In genomic region chr17:77358801-77359716, GRCh38 we compare ENCODE assay signal across 21 cellular contexts.
DNase-seq lines count a peak whose midpoint lies in the region; ATAC-seq and TF ChIP-seq lines count a peak whose summit lies in the region.
"Had no signal": no experiment of that assay in that cellular context is flagged by ENCODE, and none has a peak within 500 bp of the region (broad histone marks: within the 10 kb centered on the region; RNA-seq: fewer than 3 reads in every experiment).

No MANE protein-coding gene starts in this region.

- ATAC-seq in right cardiac atrium: no peak
- no peak for ATAC-seq in HG03354 (IDR thresholded peaks at IDR 0.05; ENCODE audit: poor library complexity, severe bottlenecking, unreplicated experiment)
- ATAC-seq: activated CD4-positive, alpha-beta T cell treated with anti-CD3 and anti-CD28 coated beads for 36 hours; GM23338; lower lobe of right lung had no signal

- H3K4me3 ChIP-seq in cardiac muscle cell (no peak overlapping the region), right cardiac atrium (ENCODE audit: low read length) (no peak overlapping the region)
- H3K4me3 ChIP-seq: BLaER1 treated with 17β-estradiol and CSF1 and Interleukin-3, amounts not matched to agents 10 nM and 100 nM; GM23338; lower lobe of right lung; prostate gland; vagina had no signal

- H3K27ac Mint-ChIP-seq in chondrocyte (ENCODE audit: unreplicated experiment): no peak overlapping the region
- H3K27ac Mint-ChIP-seq in type B pancreatic cell: no peak overlapping the region
- H3K27ac Mint-ChIP-seq: activated CD4-positive, alpha-beta T cell treated with anti-CD3 and anti-CD28 coated beads for 36 hours; GM23338 had no signal

- WGBS in right cardiac atrium: 73% methylated on average over 11 of the region's 11 CpGs

- intact Hi-C loops in right cardiac atrium (cut with DNase I): no loop called here

- H3K36me3 ChIP-seq in cardiac muscle cell: no peaks in the 10 kb centered on the region
- H3K36me3 ChIP-seq: lower lobe of right lung, prostate gland, vagina had no signal

- DNase-seq in cardiac muscle cell (ENCODE audit: low read depth in 1 of 2, low spot score in 1 of 2) (peak in 1 of 2 donors; percentile 53), right cardiac atrium (no peak), chondrocyte (ENCODE audit: low spot score) (peak; percentile 18), mesenteric fat pad (ENCODE audit: low spot score) (peak; percentile 47), type B pancreatic cell (ENCODE audit: extremely low spot score, unreplicated experiment) (peak; percentile 44), AG08396 (ENCODE audit: low spot score) (no peak), LoVo (ENCODE audit: low spot score) (no peak)
- DNase-seq: activated CD4-positive, alpha-beta T cell treated with anti-CD3 and anti-CD28 coated beads for 36 hours; amygdala; Caco-2; DMS79; GF-D8; lower lobe of right lung; NCI-H1092 treated with DMSO at 0.1 percent for 48 hours; NCI-H187 treated with DMSO at 0.1 percent for 48 hours; NCI-H526 treated with DMSO at 0.1 percent for 48 hours had no signal

- no peak for TF ChIP-seq CTCF in cardiac muscle cell (IDR thresholded peaks at IDR 0.05; ENCODE audit: low read depth, low read length)
- no peak for TF ChIP-seq CTCF in chondrocyte (IDR thresholded peaks at IDR 0.05)
- no peak for TF ChIP-seq CTCF in type B pancreatic cell (conservative IDR thresholded peaks at IDR 0.05)

- H3K9me3 ChIP-seq in cardiac muscle cell (ENCODE audit: low read depth) (no peaks in the 10 kb centered on the region), right cardiac atrium (ENCODE audit: control insufficient read depth, low read length) (no peaks in the 10 kb centered on the region)
- H3K9me3 ChIP-seq: BLaER1 treated with 17β-estradiol and CSF1 and Interleukin-3, amounts not matched to agents 10 nM and 100 nM; lower lobe of right lung; prostate gland; vagina had no signal

- peaks cover 29% of the 10 kb centered on the region for H3K4me1 Mint-ChIP-seq in chondrocyte (ENCODE audit: low read depth)
- H3K4me1 Mint-ChIP-seq in type B pancreatic cell (ENCODE audit: unreplicated experiment): peaks cover 28% of the 10 kb centered on the region

- H3K4me3 Mint-ChIP-seq in chondrocyte (ENCODE audit: unreplicated experiment) (no peak overlapping the region), type B pancreatic cell (no peak overlapping the region)
- H3K4me3 Mint-ChIP-seq: activated CD4-positive, alpha-beta T cell treated with anti-CD3 and anti-CD28 coated beads for 36 hours; GM23338 had no signal

- H3K27me3 ChIP-seq in cardiac muscle cell (no peaks in the 10 kb centered on the region), right cardiac atrium (ENCODE audit: control insufficient read depth, insufficient read depth) (no peaks in the 10 kb centered on the region)
- H3K27me3 ChIP-seq: BLaER1 treated with 17β-estradiol and CSF1 and Interleukin-3, amounts not matched to agents 10 nM and 100 nM; vagina had no signal

- H3K27me3 Mint-ChIP-seq in chondrocyte (ENCODE audit: low read depth): no peaks in the 10 kb centered on the region
- H3K27me3 Mint-ChIP-seq in type B pancreatic cell: no peaks in the 10 kb centered on the region
- H3K27me3 Mint-ChIP-seq: activated CD4-positive, alpha-beta T cell treated with anti-CD3 and anti-CD28 coated beads for 36 hours had no signal

- peak overlapping the region; percentile 16 for H3K27ac ChIP-seq in cardiac muscle cell
- no peak overlapping the region for H3K27ac ChIP-seq in right cardiac atrium (ENCODE audit: low read length)
- H3K27ac ChIP-seq: BLaER1 treated with 17β-estradiol and CSF1 and Interleukin-3, amounts not matched to agents 10 nM and 100 nM; lower lobe of right lung; prostate gland; vagina had no signal

- H3K36me3 Mint-ChIP-seq in chondrocyte (ENCODE audit: low read depth) (peaks cover 2% of the 10 kb centered on the region), type B pancreatic cell (peaks cover 3% of the 10 kb centered on the region)

- H3K9me3 Mint-ChIP-seq in chondrocyte (ENCODE audit: low read depth) (no peaks in the 10 kb centered on the region), type B pancreatic cell (no peaks in the 10 kb centered on the region)

- H3K4me1 ChIP-seq in cardiac muscle cell (ENCODE audit: low read depth) (peaks cover 14% of the 10 kb centered on the region), right cardiac atrium (ENCODE audit: control insufficient read depth, insufficient read depth, low read length) (peaks cover 8% of the 10 kb centered on the region)
- H3K4me1 ChIP-seq: prostate gland had no signal

Comparison
In these comparisons a context has a peak if more than half of its experiments do, and no peak if none do; other contexts are left out.
1. DNase-seq: peak in chondrocyte (single experiment), mesenteric fat pad (single experiment) and type B pancreatic cell (single experiment); none in right cardiac atrium (0 of 3), AG08396 (single experiment) and LoVo (single experiment).